ENCODE assay signal across 19 cellular contexts in the genomic region with DNA sequence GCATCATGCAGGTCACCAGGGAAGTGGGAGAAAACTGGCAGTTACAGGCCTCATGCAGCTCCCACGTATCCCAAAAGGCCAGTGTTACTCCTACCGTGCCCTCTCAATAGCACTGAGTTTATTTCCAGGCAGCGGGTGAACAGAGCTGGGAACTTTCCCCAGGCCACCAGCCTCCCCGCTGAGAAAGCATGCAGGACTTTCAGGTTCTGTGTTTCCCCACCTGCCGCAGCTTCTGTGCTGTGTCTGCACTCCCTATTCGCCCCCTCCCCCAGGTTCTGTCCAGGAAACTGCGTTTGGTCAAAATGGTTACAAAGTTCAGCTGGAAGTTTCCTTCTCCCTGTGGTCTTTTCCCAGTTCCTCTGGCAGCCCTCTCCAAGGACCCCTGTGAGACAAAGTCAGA. TPM values are rescaled to one million over a fixed set of nuclear protein-coding genes. Genes with fewer than 3 reads are reported as not detected.
DNase-seq lines count a peak whose midpoint lies in the region; ATAC-seq, FAIRE-seq and TF ChIP-seq lines count a peak whose summit lies in the region.
"Had no signal": no experiment of that assay in that cellular context is flagged by ENCODE, and none has a peak within 500 bp of the region (broad histone marks: within the 10 kb centered on the region; RNA-seq: fewer than 3 reads in every experiment).

No MANE protein-coding gene starts in this region.

- H3K4me3 ChIP-seq in H1 (ENCODE audit: extremely low read depth in 1 of 4, insufficient read depth in 2 of 4, low read depth in 3 of 4, low read length in 4 of 4), result no peak overlapping the region
- H3K4me3 ChIP-seq: HAP-1 had no signal

- DNase-seq in activated CD8-positive, alpha-beta T cell treated with anti-CD3 and anti-CD28 coated beads, Interleukin-2, amount 10 ng/mL, durations not matched to agents 7 days and 5 days, result no peak
- DNase-seq in activated CD8-positive, alpha-beta T cell treated with anti-CD3 and anti-CD28 coated beads for 36 hours, result no peak
- DNase-seq in NCI-H146 (lab: John Stamatoyannopoulos, UW) (peak; percentile 70), H1 (ENCODE audit: low read depth in 1 of 2, low spot score in 2 of 2) (no peak), AML-193 (lab: John Stamatoyannopoulos, UW) (no peak), NCI-H446 treated with DMSO at 0.1 percent for 48 hours (lab: John Stamatoyannopoulos, UW) (no peak)
- DNase-seq in stimulated activated CD4-positive, alpha-beta T cell treated with anti-CD3 and anti-CD28 coated beads, Interleukin-4, amount 100 ng/mL, for 1 hour, result no peak
- DNase-seq: 8988T; CD8-positive, alpha-beta memory T cell; MV-4-11; NCI-H187; NCI-H510A; NCI-H748 treated with DMSO at 0.1 percent for 48 hours; PC-3; Right ventricle myocardium superior had no signal

- H3K79me2 ChIP-seq in H1 (ENCODE audit: control insufficient read depth in 1 of 2, insufficient read depth in 2 of 2, low read length in 2 of 2), result no peaks in the 10 kb centered on the region

- no peak overlapping the region for H2BK20ac ChIP-seq in H1 (ENCODE audit: low read length)

- no peak overlapping the region for H2AFZ ChIP-seq in H1 (ENCODE audit: low read length)

- H2BK15ac ChIP-seq in H1 (ENCODE audit: low read length), result no peak overlapping the region

- no peak overlapping the region for H3K27ac ChIP-seq in H1 (ENCODE audit: low read depth, low read length)
- H3K27ac ChIP-seq: C4-2B, HL-60 had no signal

- TF ChIP-seq CTCF in activated CD8-positive, alpha-beta T cell treated with anti-CD3 and anti-CD28 coated beads for 36 hours (IDR thresholded peaks at IDR 0.05), result no peak
- TF ChIP-seq CTCF in H1 (IDR thresholded peaks at IDR 0.05; ENCODE audit: control extremely low read depth in 1 of 3, insufficient read depth in 1 of 3, low read depth in 1 of 3, low read length in 3 of 3), result no peak

- TF ChIP-seq RAD21 in H1 (IDR thresholded peaks at IDR 0.05 in 1 of 2, conservative IDR thresholded peaks at IDR 0.05 in 1 of 2; ENCODE audit: low read depth in 2 of 2, low read length in 2 of 2), result no peak

- peaks cover 24% of the 10 kb centered on the region for H3K4me1 Mint-ChIP-seq in activated CD8-positive, alpha-beta T cell treated with anti-CD3 and anti-CD28 coated beads, Interleukin-2, amount 10 ng/mL, durations not matched to agents 7 days and 5 days (ENCODE audit: low read depth)
- no peaks in the 10 kb centered on the region for H3K4me1 Mint-ChIP-seq in activated CD8-positive, alpha-beta T cell treated with anti-CD3 and anti-CD28 coated beads for 36 hours (ENCODE audit: low read depth)

- no peak overlapping the region for H2BK120ac ChIP-seq in H1 (replicated peaks; ENCODE audit: low read depth, low read length)

- no peak overlapping the region for H2BK12ac ChIP-seq in H1 (ENCODE audit: low read depth, low read length)

- H2AK5ac ChIP-seq in H1 (ENCODE audit: low read depth, low read length), result no peak overlapping the region

- no peak overlapping the region for H2BK5ac ChIP-seq in H1 (ENCODE audit: low read depth, low read length)

- POLR2A ChIA-PET in activated CD8-positive, alpha-beta T cell treated with anti-CD3 and anti-CD28 coated beads, Interleukin-2, amount 10 ng/mL, durations not matched to agents 7 days and 5 days (lab: Charles Lee), result no interaction called here
- POLR2A ChIA-PET in activated CD8-positive, alpha-beta T cell treated with anti-CD3 and anti-CD28 coated beads for 36 hours (lab: Charles Lee), result no interaction called here
- POLR2A ChIA-PET in H1 (lab: Charles Lee; ENCODE audit: partially characterized antibody), result no interaction called here

- H3K23me2 ChIP-seq in H1 (ENCODE audit: low read depth, low read length), result no peaks in the 10 kb centered on the region

- peak overlapping the region; percentile 13; the same call in 1 of the 2 replicates for H3K18ac ChIP-seq in H1 (ENCODE audit: extremely low read depth, low read length)

- intact Hi-C loops in activated CD8-positive, alpha-beta T cell treated with anti-CD3 and anti-CD28 coated beads for 36 hours (cut with micrococcal nuclease), result no loop called here

- H4K5ac ChIP-seq in H1 (ENCODE audit: insufficient read length, low read depth, low read length), result no peak overlapping the region

- no peak for TF ChIP-seq EP300 in H1 (IDR thresholded peaks at IDR 0.05; ENCODE audit: borderline replicate concordance in 1 of 2, low read depth in 2 of 2, low read length in 2 of 2)

- H3K9ac ChIP-seq in H1 (replicated peaks in 1 of 4; ENCODE audit: extremely low read depth in 1 of 4, low read depth in 3 of 4, low read length in 3 of 4), result no peak overlapping the region

- H3K23ac ChIP-seq in H1 (ENCODE audit: insufficient read length), result no peak overlapping the region

- no peak overlapping the region for H3K4ac ChIP-seq in H1 (replicated peaks; ENCODE audit: insufficient read length, low read depth, low read length)

- CTCF ChIA-PET in activated CD8-positive, alpha-beta T cell treated with anti-CD3 and anti-CD28 coated beads, Interleukin-2, amount 10 ng/mL, durations not matched to agents 7 days and 5 days (lab: Charles Lee), result interaction anchor here (0.8 to 2.1 kb wide), 5 partner anchors 9 to 21 kb away, joined by 3 to 9 read pairs (median 4); a partner anchor contains a TSS
- CTCF ChIA-PET in activated CD8-positive, alpha-beta T cell treated with anti-CD3 and anti-CD28 coated beads for 36 hours (lab: Charles Lee), result interaction anchor here (1.4 to 1.6 kb wide), 2 partner anchors 9 to 18 kb away, joined by 3 read pairs; no protein-coding TSS in a partner anchor
- CTCF ChIA-PET in H1 (lab: Charles Lee; ENCODE audit: partially characterized antibody), result interaction anchor here (0.6 to 1.7 kb wide), 16 partner anchors 10 to 1387 kb away, joined by 3 to 12 read pairs (median 3); no protein-coding TSS in a partner anchor

- H3K4me1 ChIP-seq in H1 (replicated peaks in 1 of 4; ENCODE audit: control insufficient read depth in 3 of 4, insufficient read depth in 4 of 4, low read length in 3 of 4), result no peaks in the 10 kb centered on the region
- H3K4me1 ChIP-seq: HAP-1 had no signal

- no peak overlapping the region for H3K4me2 ChIP-seq in H1 (ENCODE audit: insufficient read depth in 1 of 2, low read depth in 2 of 2, low read length in 2 of 2)

- 93% methylated on average over 7 of the region's 7 CpGs; no CpG with 5 or more reads in 1 of the 2 experiments for WGBS in H1 (ENCODE audit: extremely low coverage in 1 of 2, insufficient coverage in 1 of 2, insufficient read length in 1 of 2, insufficient replicate concordance in 2 of 2, low coverage in 1 of 2, low lambda C conversion rate in 2 of 2, missing lambda C conversion rate in 1 of 2), 2 experiments

- TF ChIP-seq POLR2A in H1 (IDR thresholded peaks at IDR 0.05; ENCODE audit: control extremely low read depth in 1 of 2, low read depth in 2 of 2, low read length in 2 of 2), result no peak

- H3K36me3 Mint-ChIP-seq in activated CD8-positive, alpha-beta T cell treated with anti-CD3 and anti-CD28 coated beads, Interleukin-2, amount 10 ng/mL, durations not matched to agents 7 days and 5 days (ENCODE audit: low read depth), result peaks cover 20% of the 10 kb centered on the region
- peaks cover 17% of the 10 kb centered on the region for H3K36me3 Mint-ChIP-seq in activated CD8-positive, alpha-beta T cell treated with anti-CD3 and anti-CD28 coated beads for 36 hours (ENCODE audit: low read depth)

- H3K56ac ChIP-seq in H1 (replicated peaks; ENCODE audit: insufficient read length, low read depth, low read length), result no peak overlapping the region

- H3K36me3 ChIP-seq in H1 (ENCODE audit: control insufficient read depth in 2 of 4, insufficient read depth in 4 of 4, low read length in 3 of 4), result no peaks in the 10 kb centered on the region
- H3K36me3 ChIP-seq: HAP-1 had no signal

- H3K27me3 Mint-ChIP-seq in activated CD8-positive, alpha-beta T cell treated with anti-CD3 and anti-CD28 coated beads, Interleukin-2, amount 10 ng/mL, durations not matched to agents 7 days and 5 days (ENCODE audit: low read depth), result peaks cover 10% of the 10 kb centered on the region
- no peaks in the 10 kb centered on the region for H3K27me3 Mint-ChIP-seq in activated CD8-positive, alpha-beta T cell treated with anti-CD3 and anti-CD28 coated beads for 36 hours

- H3K27me3 ChIP-seq in H1 (replicated peaks in 1 of 4; ENCODE audit: control insufficient read depth in 3 of 4, extremely low read depth in 1 of 4, insufficient read depth in 3 of 4, low read length in 3 of 4), result no peaks in the 10 kb centered on the region

- FAIRE-seq in H1 (lab: Jason Lieb, UNC), result no peak

- H3K4me3 Mint-ChIP-seq in activated CD8-positive, alpha-beta T cell treated with anti-CD3 and anti-CD28 coated beads, Interleukin-2, amount 10 ng/mL, durations not matched to agents 7 days and 5 days, result no peak overlapping the region
- H3K4me3 Mint-ChIP-seq in activated CD8-positive, alpha-beta T cell treated with anti-CD3 and anti-CD28 coated beads for 36 hours, result no peak overlapping the region
- H3K4me3 Mint-ChIP-seq: CD8-positive, alpha-beta memory T cell had no signal

- peaks cover 9% of the 10 kb centered on the region for H3K9me3 Mint-ChIP-seq in activated CD8-positive, alpha-beta T cell treated with anti-CD3 and anti-CD28 coated beads, Interleukin-2, amount 10 ng/mL, durations not matched to agents 7 days and 5 days (ENCODE audit: insufficient read depth)
- H3K9me3 Mint-ChIP-seq in activated CD8-positive, alpha-beta T cell treated with anti-CD3 and anti-CD28 coated beads for 36 hours, result peaks cover 31% of the 10 kb centered on the region

- no peaks in the 10 kb centered on the region for H4K20me1 ChIP-seq in H1 (replicated peaks in 1 of 2; ENCODE audit: control insufficient read depth in 1 of 2, insufficient read depth in 2 of 2, low read length in 2 of 2)

- H3K79me1 ChIP-seq in H1 (ENCODE audit: low read depth, low read length), result no peaks in the 10 kb centered on the region

- peak overlapping the region; percentile 37 for H3K27ac Mint-ChIP-seq in activated CD8-positive, alpha-beta T cell treated with anti-CD3 and anti-CD28 coated beads, Interleukin-2, amount 10 ng/mL, durations not matched to agents 7 days and 5 days
- no peak overlapping the region for H3K27ac Mint-ChIP-seq in activated CD8-positive, alpha-beta T cell treated with anti-CD3 and anti-CD28 coated beads for 36 hours
- H3K27ac Mint-ChIP-seq: CD8-positive, alpha-beta memory T cell had no signal

- no peak overlapping the region for H4K91ac ChIP-seq in H1 (replicated peaks; ENCODE audit: insufficient read length, low read length)

- H4K8ac ChIP-seq in H1 (ENCODE audit: extremely low read depth, insufficient read depth, low read length), result no peak overlapping the region

- no peak overlapping the region for H3K14ac ChIP-seq in H1 (ENCODE audit: insufficient read length)

- no peaks in the 10 kb centered on the region for H3K9me3 ChIP-seq in H1 (ENCODE audit: insufficient read depth in 2 of 2, low read depth in 1 of 2, low read length in 1 of 2)
- H3K9me3 ChIP-seq: HAP-1 had no signal

- no peak for ATAC-seq in activated CD8-positive, alpha-beta T cell treated with anti-CD3 and anti-CD28 coated beads, Interleukin-2, amount 10 ng/mL, durations not matched to agents 7 days and 5 days
- no peak for ATAC-seq in activated CD8-positive, alpha-beta T cell treated with anti-CD3 and anti-CD28 coated beads for 36 hours
- no peak for ATAC-seq in HG03469 (IDR thresholded peaks at IDR 0.05; ENCODE audit: unreplicated experiment)
- ATAC-seq: PC-3 had no signal

RNA-seq across cellular contexts. Expression of a gene that starts 21.4 kb away (rescaled TPM):
- 1 to 10 TPM in 1 of 2 experiments, under 1 TPM in 1; 0.58 to 1.7 TPM for total RNA-seq in activated CD8-positive, alpha-beta T cell treated with anti-CD3 and anti-CD28 coated beads, Interleukin-2, amount 10 ng/mL, durations not matched to agents 7 days and 5 days
- 1 to 10 TPM; 1.2 to 1.6 TPM for total RNA-seq in activated CD8-positive, alpha-beta T cell treated with anti-CD3 and anti-CD28 coated beads for 36 hours
- 0.27 TPM in 1 of 2 replicates, not detected in the other for total RNA-seq in H1 (2021; fragmentation: NEBNext Ultra II Directional; extraction: Animal tissue kit (Norgen Biotek cat#: 25700))
- polyA plus RNA-seq in H1 (2011; rRNA removed), result 0.28 and 0.60 TPM in 2 replicates
- polyA plus RNA-seq in H1 (2011; cell fraction: cytosol; rRNA removed), result 0.69 TPM
- 0.90 TPM for polyA plus RNA-seq in H1 (2011; cell fraction: nucleus; rRNA removed)
- 0.56 to 1.2 TPM (median 0.95 TPM) in 4 replicates for polyA plus RNA-seq in H1 (2012, experiment 1 of 2)
- 0.14 TPM for polyA plus RNA-seq in H1 (2012, experiment 2 of 2)
- polyA plus RNA-seq in H1 (2013, experiment 1 of 2), result 0.99 TPM
- polyA plus RNA-seq in H1 (2013, experiment 2 of 2), result 0.50 TPM
- 0.83 and 1.1 TPM in 2 replicates for polyA minus RNA-seq in H1 (2011; rRNA and poly(A)+ RNA removed)
- polyA minus RNA-seq in H1 (2011; cell fraction: cytosol; rRNA and poly(A)+ RNA removed), result 1.2 TPM
- polyA minus RNA-seq in H1 (2011; cell fraction: nucleus; rRNA and poly(A)+ RNA removed), result 3.5 TPM

RNA-seq across cellular contexts. Expression of a gene that starts 21.4 kb away (rescaled TPM):
- total RNA-seq in activated CD8-positive, alpha-beta T cell treated with anti-CD3 and anti-CD28 coated beads, Interleukin-2, amount 10 ng/mL, durations not matched to agents 7 days and 5 days, result 10 to 100 TPM; 11.7 to 14.0 TPM
- 10 to 100 TPM in 1 of 2 experiments, 1 to 10 TPM in 1; 8.5 to 10.3 TPM for total RNA-seq in activated CD8-positive, alpha-beta T cell treated with anti-CD3 and anti-CD28 coated beads for 36 hours
- total RNA-seq in H1 (2021; fragmentation: NEBNext Ultra II Directional; extraction: Animal tissue kit (Norgen Biotek cat#: 25700)), result not detected in 2 replicates
- 4.4 and 6.4 TPM in 2 replicates for polyA plus RNA-seq in H1 (2011; rRNA removed)
- 5.5 TPM for polyA plus RNA-seq in H1 (2011; cell fraction: cytosol; rRNA removed)
- 5.2 TPM for polyA plus RNA-seq in H1 (2011; cell fraction: nucleus; rRNA removed)
- 4.6 to 5.9 TPM (median 5.2 TPM) in 4 replicates for polyA plus RNA-seq in H1 (2012, experiment 1 of 2)
- polyA plus RNA-seq in H1 (2012, experiment 2 of 2), result 0.87 TPM
- 3.8 TPM for polyA plus RNA-seq in H1 (2013, experiment 1 of 2)
- 3.3 TPM for polyA plus RNA-seq in H1 (2013, experiment 2 of 2)
- 11.5 and 13.1 TPM in 2 replicates for polyA minus RNA-seq in H1 (2011; rRNA and poly(A)+ RNA removed)
- 6.5 TPM for polyA minus RNA-seq in H1 (2011; cell fraction: cytosol; rRNA and poly(A)+ RNA removed)
- polyA minus RNA-seq in H1 (2011; cell fraction: nucleus; rRNA and poly(A)+ RNA removed), result 22.3 TPM
